Comparison of ENCODE assay signal across 8 cellular contexts in the genomic region with DNA sequence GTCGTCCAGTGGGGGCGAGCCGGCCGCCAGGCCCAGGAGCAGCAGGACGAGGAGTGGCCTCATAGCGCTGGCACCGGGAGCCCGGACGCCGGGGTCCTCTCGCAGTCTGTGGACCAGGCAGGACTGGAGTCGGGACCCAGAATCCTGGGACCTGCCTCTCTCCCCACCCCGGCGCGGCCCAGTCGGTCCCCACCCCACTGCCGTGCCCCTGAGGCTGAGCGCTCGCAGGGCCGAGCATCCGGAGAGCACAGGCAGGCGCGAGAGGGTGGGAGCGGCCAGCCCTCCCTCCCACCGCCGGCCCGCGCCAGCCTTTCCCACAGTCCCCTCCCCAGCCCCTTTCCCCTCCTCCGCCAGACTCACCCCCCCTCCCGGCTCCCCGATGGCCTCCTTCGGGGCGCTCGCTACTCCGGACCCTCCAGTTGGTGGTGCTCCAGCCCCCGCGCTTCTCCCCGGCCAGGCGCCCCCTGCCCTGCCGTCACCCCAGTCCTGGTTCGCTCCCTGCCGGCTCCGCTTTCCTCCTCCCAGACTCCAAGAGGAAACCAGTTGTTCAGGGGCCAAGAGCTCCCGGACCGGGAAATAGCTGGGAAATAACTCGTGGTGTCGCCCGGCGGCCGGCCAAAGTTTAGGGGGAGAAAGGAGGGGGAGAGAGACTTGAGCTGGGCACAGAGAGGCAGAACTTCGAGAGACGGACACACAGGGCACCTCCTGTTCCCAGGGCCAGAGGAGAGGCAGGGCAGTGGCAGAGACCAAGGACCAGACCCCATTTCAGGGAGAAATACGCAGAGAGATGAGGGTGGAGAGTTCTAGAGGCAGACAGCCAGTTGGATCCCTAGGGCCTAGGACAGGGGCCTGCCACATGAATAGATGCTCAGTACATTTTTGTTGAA. TPM values are rescaled to one million over a fixed set of nuclear protein-coding genes. Genes with fewer than 3 reads are reported as not detected.
DNase-seq lines count a peak whose midpoint lies in the region; ATAC-seq and TF ChIP-seq lines count a peak whose summit lies in the region.

A gene with protein sequence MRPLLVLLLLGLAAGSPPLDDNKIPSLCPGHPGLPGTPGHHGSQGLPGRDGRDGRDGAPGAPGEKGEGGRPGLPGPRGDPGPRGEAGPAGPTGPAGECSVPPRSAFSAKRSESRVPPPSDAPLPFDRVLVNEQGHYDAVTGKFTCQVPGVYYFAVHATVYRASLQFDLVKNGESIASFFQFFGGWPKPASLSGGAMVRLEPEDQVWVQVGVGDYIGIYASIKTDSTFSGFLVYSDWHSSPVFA (minus strand): TSS at position 549 of the 887 bp plus-strand sequence. CDS start 486 bp downstream, at position 63.

- TF ChIP-seq RAD21 in SK-N-SH (IDR thresholded peaks at IDR 0.05; ENCODE audit: low read length) (no peak), neural cell (conservative IDR thresholded peaks at IDR 0.05) (no peak)

- H3K4me3 ChIP-seq in SK-N-SH (ENCODE audit: low read depth in 2 of 2, low read length in 1 of 2) (peak within 1 kb of the TSS; percentile 37 to 49; a peak in 3 of 4 replicates), neural cell (ENCODE audit: low read length) (peak within 1 kb of the TSS; percentile 53)

- H3K27ac Mint-ChIP-seq in activated naive CD4-positive, alpha-beta T cell treated with anti-CD3 and anti-CD28 coated beads, Interleukin-2, amount 10 ng/mL, durations not matched to agents 7 days and 5 days = no peak within 1 kb of the TSS

- CTCF ChIA-PET in SK-N-SH (lab: Yijun Ruan, JAX) = interaction anchor here (0.6 to 8.6 kb wide), 41 partner anchors 7 to 1196 kb away, joined by 3 to 191 read pairs (median 5); a partner anchor contains a TSS
- CTCF ChIA-PET in activated naive CD4-positive, alpha-beta T cell treated with anti-CD3 and anti-CD28 coated beads, Interleukin-2, amount 10 ng/mL, durations not matched to agents 7 days and 5 days (lab: Charles Lee) = interaction anchor here (0.6 to 9.8 kb wide), 10 partner anchors 8 to 274 kb away, joined by 3 to 106 read pairs (median 4); no protein-coding TSS in a partner anchor

- H3K4me1 Mint-ChIP-seq in activated naive CD4-positive, alpha-beta T cell treated with anti-CD3 and anti-CD28 coated beads, Interleukin-2, amount 10 ng/mL, durations not matched to agents 7 days and 5 days = peaks cover 43% of the 10 kb centered on the region

- H3F3A ChIP-seq in SK-N-SH (replicated peaks; ENCODE audit: insufficient read depth) = peaks cover 6% of the 10 kb centered on the region
- H3F3A ChIP-seq in neural cell (ENCODE audit: insufficient read depth, low read length, poor library complexity, severe bottlenecking) = no peaks in the 10 kb centered on the region

- H3K4me2 ChIP-seq in SK-N-SH (peak within 1 kb of the TSS; percentile 63; the same call in 1 of the 2 replicates), neural cell (ENCODE audit: low read length) (no peak within 1 kb of the TSS)

- H3K9me3 Mint-ChIP-seq in activated naive CD4-positive, alpha-beta T cell treated with anti-CD3 and anti-CD28 coated beads, Interleukin-2, amount 10 ng/mL, durations not matched to agents 7 days and 5 days = no peaks in the 10 kb centered on the region

- WGBS in SK-N-SH (ENCODE audit: low lambda C conversion rate) = 71% methylated on average over 28 of the region's 53 CpGs

- no peak within 1 kb of the TSS for H3K4me3 Mint-ChIP-seq in activated naive CD4-positive, alpha-beta T cell treated with anti-CD3 and anti-CD28 coated beads, Interleukin-2, amount 10 ng/mL, durations not matched to agents 7 days and 5 days

- H3K36me3 ChIP-seq in SK-N-SH (replicated peaks in 1 of 2; ENCODE audit: control insufficient read depth in 1 of 2, insufficient read depth in 2 of 2, low read length in 1 of 2) (peaks cover 0 to 12% of the 10 kb centered on the region in 2 experiments), neural cell (ENCODE audit: insufficient read depth, low read length) (no peaks in the 10 kb centered on the region)

- H3K9me3 ChIP-seq in SK-N-SH (no peaks in the 10 kb centered on the region), neural cell (ENCODE audit: low read length) (no peaks in the 10 kb centered on the region)

- TF ChIP-seq CTCF in SK-N-SH (IDR thresholded peaks at IDR 0.05) (no peak), neural cell (IDR thresholded peaks at IDR 0.05; ENCODE audit: poor library complexity, severe bottlenecking) (no peak)

- no peak within 1 kb of the TSS; a peak in 1 of 4 replicates for H3K27ac ChIP-seq in SK-N-SH (ENCODE audit: low read depth in 2 of 2, low read length in 1 of 2)
- no peak within 1 kb of the TSS for H3K27ac ChIP-seq in neural cell (ENCODE audit: low read length)

- no peak within 1 kb of the TSS for H3K9ac ChIP-seq in SK-N-SH
- no peak within 1 kb of the TSS for H3K9ac ChIP-seq in neural cell (ENCODE audit: low read length)

- ATAC-seq in GM19328 (IDR thresholded peaks at IDR 0.05; ENCODE audit: unreplicated experiment) (no peak), HG02981 (IDR thresholded peaks at IDR 0.05; ENCODE audit: unreplicated experiment) (no peak)

- H3K9me2 ChIP-seq in SK-N-SH (no peaks in the 10 kb centered on the region), neural cell (ENCODE audit: insufficient read depth, low read length) (no peaks in the 10 kb centered on the region)

- H3K36me3 Mint-ChIP-seq in activated naive CD4-positive, alpha-beta T cell treated with anti-CD3 and anti-CD28 coated beads, Interleukin-2, amount 10 ng/mL, durations not matched to agents 7 days and 5 days = peaks cover 15% of the 10 kb centered on the region

- TF ChIP-seq EP300 in SK-N-SH (IDR thresholded peaks at IDR 0.05; ENCODE audit: borderline replicate concordance in 1 of 2, low read depth in 1 of 2, low read length in 1 of 2) (no peak), neural cell (conservative IDR thresholded peaks at IDR 0.05; ENCODE audit: poor library complexity, severe bottlenecking) (no peak)

- H2AFZ ChIP-seq in SK-N-SH (ENCODE audit: low read depth) (0 out of 2 replicates have a peak within 1 kb of the TSS, but pooled peaks have one; percentile 63), neural cell (ENCODE audit: low read depth, low read length) (no peak within 1 kb of the TSS)

- DNase-seq in AG08395 (ENCODE audit: low spot score) = peak; percentile 83
- peak; percentile 83 for DNase-seq in SK-N-SH
- peak; percentile 87 for DNase-seq in globus pallidus (ENCODE audit: low spot score)
- DNase-seq in OCI-M1 (lab: John Stamatoyannopoulos, UW) = no peak
- DNase-seq in activated naive CD4-positive, alpha-beta T cell treated with anti-CD3 and anti-CD28 coated beads, Interleukin-2, amount 10 ng/mL, durations not matched to agents 7 days and 5 days = no peak

- H3K27me3 ChIP-seq in SK-N-SH (ENCODE audit: insufficient read depth) (no peaks in the 10 kb centered on the region), neural cell (ENCODE audit: insufficient read depth, low read depth, low read length) (peaks cover 36% of the 10 kb centered on the region)

- POLR2A ChIA-PET in SK-N-SH (lab: Yijun Ruan, JAX) = interaction anchor here (0.7 to 2.5 kb wide), 3 partner anchors 34 to 247 kb away, joined by 3 to 7 read pairs (median 5); no protein-coding TSS in a partner anchor

- H4K20me1 ChIP-seq in SK-N-SH (ENCODE audit: insufficient read depth) (no peaks in the 10 kb centered on the region), neural cell (ENCODE audit: insufficient read depth) (no peaks in the 10 kb centered on the region)

- peaks cover 16 to 33% of the 10 kb centered on the region in 2 experiments; a peak in 3 of 4 replicates for H3K4me1 ChIP-seq in SK-N-SH (ENCODE audit: control insufficient read depth in 1 of 2, insufficient read depth in 2 of 2, low read depth in 1 of 2, low read length in 1 of 2)

- peaks cover 75% of the 10 kb centered on the region for H3K27me3 Mint-ChIP-seq in activated naive CD4-positive, alpha-beta T cell treated with anti-CD3 and anti-CD28 coated beads, Interleukin-2, amount 10 ng/mL, durations not matched to agents 7 days and 5 days

- peaks cover 20% of the 10 kb centered on the region for H3K79me2 ChIP-seq in SK-N-SH (ENCODE audit: insufficient read depth)
- H3K79me2 ChIP-seq in neural cell (replicated peaks; ENCODE audit: insufficient read depth, low read length) = no peaks in the 10 kb centered on the region

TF ChIP-seq in SK-N-SH, 30 proteins besides CTCF, POLR2A, EP300 and RAD21 (continues in another document):
- no peak for TF ChIP-seq RFX5 (IDR thresholded peaks at IDR 0.05; ENCODE audit: low read length)
- no peak for TF ChIP-seq SIN3A (IDR thresholded peaks at IDR 0.05; ENCODE audit: borderline replicate concordance, low read depth, low read length)
- TF ChIP-seq YY1 (IDR thresholded peaks at IDR 0.05; ENCODE audit: low read depth) = no peak
- no peak for TF ChIP-seq RXRA (IDR thresholded peaks at IDR 0.05; ENCODE audit: borderline replicate concordance, low read depth)

TF ChIP-seq in neural cell, 6 proteins besides CTCF, POLR2A, EP300 and RAD21 (continues in another document):
- TF ChIP-seq SMC3 (conservative IDR thresholded peaks at IDR 0.05; ENCODE audit: poor library complexity) = no peak
- no peak for TF ChIP-seq MXI1 (conservative IDR thresholded peaks at IDR 0.05; ENCODE audit: poor library complexity, severe bottlenecking)
- TF ChIP-seq, protein P1, sequence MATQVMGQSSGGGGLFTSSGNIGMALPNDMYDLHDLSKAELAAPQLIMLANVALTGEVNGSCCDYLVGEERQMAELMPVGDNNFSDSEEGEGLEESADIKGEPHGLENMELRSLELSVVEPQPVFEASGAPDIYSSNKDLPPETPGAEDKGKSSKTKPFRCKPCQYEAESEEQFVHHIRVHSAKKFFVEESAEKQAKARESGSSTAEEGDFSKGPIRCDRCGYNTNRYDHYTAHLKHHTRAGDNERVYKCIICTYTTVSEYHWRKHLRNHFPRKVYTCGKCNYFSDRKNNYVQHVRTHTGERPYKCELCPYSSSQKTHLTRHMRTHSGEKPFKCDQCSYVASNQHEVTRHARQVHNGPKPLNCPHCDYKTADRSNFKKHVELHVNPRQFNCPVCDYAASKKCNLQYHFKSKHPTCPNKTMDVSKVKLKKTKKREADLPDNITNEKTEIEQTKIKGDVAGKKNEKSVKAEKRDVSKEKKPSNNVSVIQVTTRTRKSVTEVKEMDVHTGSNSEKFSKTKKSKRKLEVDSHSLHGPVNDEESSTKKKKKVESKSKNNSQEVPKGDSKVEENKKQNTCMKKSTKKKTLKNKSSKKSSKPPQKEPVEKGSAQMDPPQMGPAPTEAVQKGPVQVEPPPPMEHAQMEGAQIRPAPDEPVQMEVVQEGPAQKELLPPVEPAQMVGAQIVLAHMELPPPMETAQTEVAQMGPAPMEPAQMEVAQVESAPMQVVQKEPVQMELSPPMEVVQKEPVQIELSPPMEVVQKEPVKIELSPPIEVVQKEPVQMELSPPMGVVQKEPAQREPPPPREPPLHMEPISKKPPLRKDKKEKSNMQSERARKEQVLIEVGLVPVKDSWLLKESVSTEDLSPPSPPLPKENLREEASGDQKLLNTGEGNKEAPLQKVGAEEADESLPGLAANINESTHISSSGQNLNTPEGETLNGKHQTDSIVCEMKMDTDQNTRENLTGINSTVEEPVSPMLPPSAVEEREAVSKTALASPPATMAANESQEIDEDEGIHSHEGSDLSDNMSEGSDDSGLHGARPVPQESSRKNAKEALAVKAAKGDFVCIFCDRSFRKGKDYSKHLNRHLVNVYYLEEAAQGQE (IDR thresholded peaks at IDR 0.05; ENCODE audit: borderline replicate concordance) = no peak

RNA-seq across cellular contexts. Expression of the gene that starts here (rescaled TPM):
- 0.71 and 0.76 TPM in 2 replicates for polyA plus RNA-seq in SK-N-SH (2012; rRNA removed)
- polyA plus RNA-seq in SK-N-SH (2012; cell fraction: cytosol; rRNA removed) = 0.53 and 0.84 TPM in 2 replicates
- polyA plus RNA-seq in SK-N-SH (2012; cell fraction: nucleus; rRNA removed) = 1.2 and 1.4 TPM in 2 replicates
- polyA plus RNA-seq in neural cell = not detected in 2 replicates
- not detected in 2 replicates for polyA minus RNA-seq in neural cell

Comparison
In these comparisons a context has a peak if more than half of its experiments do, and no peak if none do; other contexts are left out.
1. DNase-seq: peak in AG08395 (single experiment), SK-N-SH (single experiment) and globus pallidus (single experiment); none in OCI-M1 (single experiment) and activated naive CD4-positive, alpha-beta T cell treated with anti-CD3 and anti-CD28 coated beads, Interleukin-2, amount 10 ng/mL, durations not matched to agents 7 days and 5 days (single experiment).